ENCODE assay signal across 8 cellular contexts in genomic region chr17:29251969-29252866, GRCh38. TPM values are rescaled to one million over a fixed set of nuclear protein-coding genes. Genes with fewer than 3 reads are reported as not detected.
DNase-seq lines count a peak whose midpoint lies in the region; FAIRE-seq and TF ChIP-seq lines count a peak whose summit lies in the region.

No MANE protein-coding gene starts in this region.

- no peaks in the 10 kb centered on the region for H3K9me3 ChIP-seq in sigmoid colon

- TF ChIP-seq POLR2A in sigmoid colon (IDR thresholded peaks at IDR 0.05), result no peak

- FAIRE-seq in urothelium cell line (lab: Jason Lieb, UNC), result no peak

- intact Hi-C loops in sigmoid colon (cut with DNase I), result no loop called here

- H3K27me3 ChIP-seq in sigmoid colon, result no peaks in the 10 kb centered on the region

- no peak for TF ChIP-seq EP300 in sigmoid colon (IDR thresholded peaks at IDR 0.05)

- WGBS in sigmoid colon, 2 donors, result 79 to 83% methylated on average over 9 of the region's 9 CpGs

- peaks cover 0 to 28% (median 25%) of the 10 kb centered on the region in 4 donors for H3K4me1 ChIP-seq in sigmoid colon

- H3K36me3 ChIP-seq in sigmoid colon, result no peaks in the 10 kb centered on the region

- H3K4me3 ChIP-seq in epithelial cell of esophagus (ENCODE audit: low read length), result no peak overlapping the region
- H3K4me3 ChIP-seq in sigmoid colon, result no peak overlapping the region

- peak; percentile 51 for DNase-seq in DMS 273 (lab: John Stamatoyannopoulos, UW; ENCODE audit: unreplicated experiment)
- no peak for DNase-seq in DMS 273 treated with DMSO at 0.1 percent for 48 hours (lab: John Stamatoyannopoulos, UW)
- DNase-seq in NCI-H2171 (lab: John Stamatoyannopoulos, UW), result peak; percentile 21
- no peak for DNase-seq in epithelial cell of esophagus (ENCODE audit: low read depth)
- DNase-seq in sigmoid colon, result no peak
- DNase-seq in activated CD4-positive, alpha-beta T cell treated with anti-CD3 and anti-CD28 coated beads for 1 hour, result no peak
- DNase-seq in T1000 (lab: John Stamatoyannopoulos, UW), result no peak
- DNase-seq in urothelium cell line (ENCODE audit: low spot score), result no peak

- TF ChIP-seq CTCF in epithelial cell of esophagus (IDR thresholded peaks at IDR 0.05; ENCODE audit: insufficient read depth, low read depth, low read length, missing control alignments) (peak; percentile 7), sigmoid colon (IDR thresholded peaks at IDR 0.05) (peak in 3 of 4 experiments; percentile 13 to 40 (median 27))

- no peak overlapping the region for H3K27ac ChIP-seq in sigmoid colon

RNA-seq across cellular contexts. Expression of gene CRYBA1, which starts 5.6 kb away (rescaled TPM):
- not detected for total RNA-seq in sigmoid colon
- polyA plus RNA-seq in sigmoid colon, result not detected

RNA-seq across cellular contexts. Expression of gene NUFIP2, which starts 41.7 kb away (rescaled TPM):
- total RNA-seq in sigmoid colon, result 10 to 100 TPM; 26.5 to 30.7 (median 27.4) TPM
- polyA plus RNA-seq in sigmoid colon, result 10 to 100 TPM in 1 of 3 donors, 1 to 10 TPM in 2; 6.6 to 14.1 (median 6.7) TPM

Comparison
In these comparisons a context has a peak if more than half of its experiments do, and no peak if none do; other contexts are left out.
1. DNase-seq: peak in DMS 273 (single experiment) and NCI-H2171 (single experiment); none in DMS 273 treated with DMSO at 0.1 percent for 48 hours (single experiment), epithelial cell of esophagus (single experiment), sigmoid colon (single experiment), activated CD4-positive, alpha-beta T cell treated with anti-CD3 and anti-CD28 coated beads for 1 hour (single experiment), T1000 (single experiment) and urothelium cell line (single experiment).